Comparison of ENCODE assay signal across 13 cellular contexts in the genomic region with DNA sequence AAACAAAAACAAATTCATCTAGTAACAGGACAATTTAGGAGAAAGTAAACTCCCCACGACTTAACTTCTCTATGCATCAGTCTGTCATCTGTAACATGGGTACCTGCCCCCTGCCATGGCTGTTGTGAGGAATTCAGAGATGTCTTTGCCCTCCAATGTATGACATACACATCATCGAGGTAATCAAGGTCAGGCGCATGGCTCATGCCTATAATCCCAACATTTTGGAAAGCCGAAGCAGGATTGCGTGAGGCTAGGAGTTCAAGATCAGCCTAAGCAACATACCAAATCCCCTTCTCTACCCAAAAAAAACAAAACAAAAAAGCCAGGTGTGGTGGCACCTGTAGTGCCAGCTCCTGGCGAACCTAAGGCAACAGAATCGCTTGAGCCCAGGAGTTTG. TPM values are rescaled to one million over a fixed set of nuclear protein-coding genes. Genes with fewer than 3 reads are reported as not detected.
DNase-seq lines count a peak whose midpoint lies in the region; ATAC-seq, FAIRE-seq and TF ChIP-seq lines count a peak whose summit lies in the region.
"Had no signal": no experiment of that assay in that cellular context is flagged by ENCODE, and none has a peak within 500 bp of the region (broad histone marks: within the 10 kb centered on the region; RNA-seq: fewer than 3 reads in every experiment).

No MANE protein-coding gene starts in this region.

- no peaks in the 10 kb centered on the region for H3K27me3 ChIP-seq in endothelial cell of umbilical vein (ENCODE audit: control insufficient read depth in 2 of 2, insufficient read depth in 2 of 2, low read length in 2 of 2)
- peaks cover 8% of the 10 kb centered on the region for H3K27me3 ChIP-seq in left ventricle myocardium inferior (ENCODE audit: low read depth)

- no peaks in the 10 kb centered on the region for H3K27me3 Mint-ChIP-seq in activated CD4-positive, alpha-beta T cell treated with anti-CD3 and anti-CD28 coated beads, Interleukin-2, amount 10 ng/mL, durations not matched to agents 24 days and 14 days

- peaks cover 28% of the 10 kb centered on the region for H3K4me1 Mint-ChIP-seq in activated CD4-positive, alpha-beta T cell treated with anti-CD3 and anti-CD28 coated beads, Interleukin-2, amount 10 ng/mL, durations not matched to agents 24 days and 14 days

- FAIRE-seq in endothelial cell of umbilical vein (lab: Jason Lieb, UNC): no peak
- FAIRE-seq: endometrium had no signal

- no peak for TF ChIP-seq POLR2A in endothelial cell of umbilical vein (IDR thresholded peaks at IDR 0.05; ENCODE audit: low read depth, low read length)

- BruUV-seq in endothelial cell of umbilical vein (replicated peaks; lab: Mats Ljungman, UMichigan): no TSS peak

- H3K4me3 Mint-ChIP-seq in activated CD4-positive, alpha-beta T cell treated with anti-CD3 and anti-CD28 coated beads, Interleukin-2, amount 10 ng/mL, durations not matched to agents 24 days and 14 days: no peak overlapping the region

- intact Hi-C loops in activated CD4-positive, alpha-beta T cell treated with anti-CD3 and anti-CD28 coated beads, Interleukin-2, amount 10 ng/mL, durations not matched to agents 24 days and 14 days (cut with micrococcal nuclease): no loop called here
- intact Hi-C loops in endothelial cell of umbilical vein (cut with micrococcal nuclease): no loop called here
- intact Hi-C loops in left ventricle myocardium inferior (cut with micrococcal nuclease): no loop called here

- H3K4me1 ChIP-seq in endothelial cell of umbilical vein (ENCODE audit: control insufficient read depth, extremely low read depth, insufficient read depth, low read length): peaks cover 10% of the 10 kb centered on the region
- peaks cover 12% of the 10 kb centered on the region for H3K4me1 ChIP-seq in left ventricle myocardium inferior
- H3K4me1 ChIP-seq: Caco-2 had no signal

- H2AFZ ChIP-seq in endothelial cell of umbilical vein (ENCODE audit: low read depth, low read length): no peak overlapping the region
- H2AFZ ChIP-seq: PC-9 had no signal

- dilution Hi-C loops in endothelial cell of umbilical vein (cut with MboI; ENCODE audit: extremely low pct_ligation_motif_present, low sequenced_read_pairs): loop anchor here (10.0 kb wide), 1 partner anchor 73 kb away; no protein-coding TSS in a partner anchor

- H3K9me3 ChIP-seq in endothelial cell of umbilical vein (replicated peaks; ENCODE audit: control insufficient read depth, insufficient read depth, low read length) (no peaks in the 10 kb centered on the region), left ventricle myocardium inferior (replicated peaks) (no peaks in the 10 kb centered on the region)
- H3K9me3 ChIP-seq: Caco-2 had no signal

- peaks cover 9 to 14% of the 10 kb centered on the region in 2 experiments for H3K36me3 ChIP-seq in endothelial cell of umbilical vein (ENCODE audit: control insufficient read depth in 2 of 2, extremely low read depth in 1 of 2, insufficient read depth in 2 of 2, low read length in 2 of 2)
- H3K36me3 ChIP-seq in left ventricle myocardium inferior: peaks cover 13% of the 10 kb centered on the region

- H3K36me3 Mint-ChIP-seq in activated CD4-positive, alpha-beta T cell treated with anti-CD3 and anti-CD28 coated beads, Interleukin-2, amount 10 ng/mL, durations not matched to agents 24 days and 14 days (ENCODE audit: low read depth): peaks cover 33% of the 10 kb centered on the region

- H4K20me1 ChIP-seq in endothelial cell of umbilical vein (replicated peaks; ENCODE audit: control insufficient read depth, extremely low read depth, insufficient read depth, low read length): peaks cover 4% of the 10 kb centered on the region

- H3K27ac ChIP-seq in endothelial cell of umbilical vein (ENCODE audit: insufficient read depth, low read depth, low read length) (no peak overlapping the region), left ventricle myocardium inferior (replicated peaks) (no peak overlapping the region)
- H3K27ac ChIP-seq: PC-9 had no signal

- no peaks in the 10 kb centered on the region for H3K9me1 ChIP-seq in endothelial cell of umbilical vein (replicated peaks; ENCODE audit: control insufficient read depth, extremely low read depth, insufficient read depth, low read length)

- CTCF ChIA-PET in endothelial cell of umbilical vein (lab: Charles Lee): interaction anchor here (2.6 to 10.6 kb wide), 3 partner anchors 69 to 141 kb away, joined by 13 to 113 read pairs (median 32); no protein-coding TSS in a partner anchor

- no peak overlapping the region for H3K9ac ChIP-seq in endothelial cell of umbilical vein (replicated peaks; ENCODE audit: extremely low read depth, insufficient read depth, low read length)

- no peak overlapping the region for H3K4me2 ChIP-seq in endothelial cell of umbilical vein (ENCODE audit: insufficient read depth, low read length)
- H3K4me2 ChIP-seq: PC-9 had no signal

- ATAC-seq in HG02759 (IDR thresholded peaks at IDR 0.05; ENCODE audit: unreplicated experiment): no peak

- H3K27ac Mint-ChIP-seq in activated CD4-positive, alpha-beta T cell treated with anti-CD3 and anti-CD28 coated beads, Interleukin-2, amount 10 ng/mL, durations not matched to agents 24 days and 14 days: peak overlapping the region; percentile 41

- TF ChIP-seq CTCF in endothelial cell of umbilical vein (IDR thresholded peaks at IDR 0.05; ENCODE audit: extremely low read depth in 1 of 2, insufficient read depth in 1 of 2, low read depth in 1 of 2, low read length in 2 of 2) (no peak), left ventricle myocardium inferior (IDR thresholded peaks at IDR 0.05; ENCODE audit: borderline replicate concordance) (no peak)

- H3K4me3 ChIP-seq in endothelial cell of umbilical vein (replicated peaks in 1 of 3; ENCODE audit: insufficient read depth in 1 of 3, low read depth in 1 of 3, low read length in 3 of 3) (no peak overlapping the region), left ventricle myocardium inferior (no peak overlapping the region)
- H3K4me3 ChIP-seq: PC-9 had no signal

- no peak for DNase-seq in activated CD4-positive, alpha-beta T cell treated with anti-CD3 and anti-CD28 coated beads, Interleukin-2, amount 10 ng/mL, durations not matched to agents 24 days and 14 days
- DNase-seq in activated CD4-positive, alpha-beta T cell treated with anti-CD3 and anti-CD28 coated beads for 4 hours: no peak
- DNase-seq in HT-29 (ENCODE audit: low spot score) (peak; percentile 19), endothelial cell of umbilical vein (ENCODE audit: low read depth, low spot score) (peak; percentile 7), left ventricle myocardium inferior (no peak)
- DNase-seq: activated CD4-positive, alpha-beta T cell treated with anti-CD3 and anti-CD28 coated beads, Interleukin-2, amount 50 U/mL, for 1 hour; Caco-2; caudate nucleus; NCI-H1105; NCI-H226 had no signal

- H3K79me2 ChIP-seq in endothelial cell of umbilical vein (ENCODE audit: control insufficient read depth, insufficient read depth, low read length): peaks cover 7% of the 10 kb centered on the region

- POLR2A ChIA-PET in endothelial cell of umbilical vein (lab: Charles Lee): interaction anchor here (4.1 kb wide), 1 partner anchor 100 kb away, joined by 26 read pairs; no protein-coding TSS in a partner anchor

- no peaks in the 10 kb centered on the region for H3K9me3 Mint-ChIP-seq in activated CD4-positive, alpha-beta T cell treated with anti-CD3 and anti-CD28 coated beads, Interleukin-2, amount 10 ng/mL, durations not matched to agents 24 days and 14 days

TF ChIP-seq in endothelial cell of umbilical vein, 7 proteins besides CTCF, POLR2A, EP300 and RAD21 (continues in another document):
- no peak for TF ChIP-seq MYC (IDR thresholded peaks at IDR 0.05; ENCODE audit: low read depth, low read length)

RNA-seq across cellular contexts. Expression of a gene that starts 9.0 kb away (rescaled TPM):
- total RNA-seq in activated CD4-positive, alpha-beta T cell treated with anti-CD3 and anti-CD28 coated beads, Interleukin-2, amount 10 ng/mL, durations not matched to agents 24 days and 14 days: 9,514 and 9,634 TPM in 2 replicates
- total RNA-seq in HT-29 (2014; rRNA removed; shearing (Covaris generic)): 7,514 and 7,960 TPM in 2 replicates
- total RNA-seq in endothelial cell of umbilical vein: 9,186 and 9,456 TPM in 2 replicates
- polyA plus RNA-seq in endothelial cell of umbilical vein: 9,885 and 11,104 TPM in 2 replicates
- 14,586 and 14,653 TPM in 2 replicates for polyA plus RNA-seq in endothelial cell of umbilical vein (2011; cell fraction: cytosol; rRNA removed)
- 4,559 and 5,077 TPM in 2 replicates for polyA plus RNA-seq in endothelial cell of umbilical vein (2011; cell fraction: nucleus; rRNA removed)
- polyA plus RNA-seq in endothelial cell of umbilical vein (2012): 11,454 and 13,683 TPM in 2 replicates
- 10,895 and 11,397 TPM in 2 replicates for polyA minus RNA-seq in endothelial cell of umbilical vein
- polyA minus RNA-seq in endothelial cell of umbilical vein (2011; cell fraction: cytosol; rRNA and poly(A)+ RNA removed): 4,495 TPM
- polyA minus RNA-seq in endothelial cell of umbilical vein (2011; cell fraction: nucleus; rRNA and poly(A)+ RNA removed): 1,103 and 1,399 TPM in 2 replicates
- 1,882 TPM for total RNA-seq in left ventricle myocardium inferior

RNA-seq across cellular contexts. Expression of a gene that starts 50.3 kb away (rescaled TPM):
- 35.5 and 35.7 TPM in 2 replicates for total RNA-seq in activated CD4-positive, alpha-beta T cell treated with anti-CD3 and anti-CD28 coated beads, Interleukin-2, amount 10 ng/mL, durations not matched to agents 24 days and 14 days
- 17.0 and 18.7 TPM in 2 replicates for total RNA-seq in HT-29 (2014; rRNA removed; shearing (Covaris generic))
- 24.8 and 25.1 TPM in 2 replicates for total RNA-seq in endothelial cell of umbilical vein
- 10.7 and 12.6 TPM in 2 replicates for polyA plus RNA-seq in endothelial cell of umbilical vein
- polyA plus RNA-seq in endothelial cell of umbilical vein (2011; cell fraction: cytosol; rRNA removed): 10.1 and 10.8 TPM in 2 replicates
- polyA plus RNA-seq in endothelial cell of umbilical vein (2011; cell fraction: nucleus; rRNA removed): 34.5 and 36.5 TPM in 2 replicates
- 12.2 and 17.0 TPM in 2 replicates for polyA plus RNA-seq in endothelial cell of umbilical vein (2012)
- 17.6 and 20.4 TPM in 2 replicates for polyA minus RNA-seq in endothelial cell of umbilical vein
- polyA minus RNA-seq in endothelial cell of umbilical vein (2011; cell fraction: cytosol; rRNA and poly(A)+ RNA removed): 21.8 TPM
- 23.9 and 24.9 TPM in 2 replicates for polyA minus RNA-seq in endothelial cell of umbilical vein (2011; cell fraction: nucleus; rRNA and poly(A)+ RNA removed)
- total RNA-seq in left ventricle myocardium inferior: 30.4 TPM

RNA-seq across cellular contexts. Expression of a gene that starts 59.7 kb away (rescaled TPM):
- 45.0 and 49.7 TPM in 2 replicates for total RNA-seq in activated CD4-positive, alpha-beta T cell treated with anti-CD3 and anti-CD28 coated beads, Interleukin-2, amount 10 ng/mL, durations not matched to agents 24 days and 14 days
- 20.0 and 21.4 TPM in 2 replicates for total RNA-seq in HT-29 (2014; rRNA removed; shearing (Covaris generic))
- total RNA-seq in endothelial cell of umbilical vein (7.3 and 7.4 TPM in 2 replicates), left ventricle myocardium inferior (0.96 TPM)
- 1.6 and 1.9 TPM in 2 replicates for polyA plus RNA-seq in endothelial cell of umbilical vein
- 1.4 and 1.7 TPM in 2 replicates for polyA plus RNA-seq in endothelial cell of umbilical vein (2011; cell fraction: cytosol; rRNA removed)
- polyA plus RNA-seq in endothelial cell of umbilical vein (2011; cell fraction: nucleus; rRNA removed): 1.5 and 2.2 TPM in 2 replicates
- polyA plus RNA-seq in endothelial cell of umbilical vein (2012): 1.4 and 2.3 TPM in 2 replicates
- polyA minus RNA-seq in endothelial cell of umbilical vein: 1.5 and 2.0 TPM in 2 replicates
- polyA minus RNA-seq in endothelial cell of umbilical vein (2011; cell fraction: cytosol; rRNA and poly(A)+ RNA removed): 15.2 TPM
- polyA minus RNA-seq in endothelial cell of umbilical vein (2011; cell fraction: nucleus; rRNA and poly(A)+ RNA removed): 1.7 and 3.4 TPM in 2 replicates

Comparison
In these comparisons a context has a peak if more than half of its experiments do, and no peak if none do; other contexts are left out.
1. DNase-seq: peak in HT-29 (single experiment) and endothelial cell of umbilical vein (single experiment); none in activated CD4-positive, alpha-beta T cell treated with anti-CD3 and anti-CD28 coated beads, Interleukin-2, amount 10 ng/mL, durations not matched to agents 24 days and 14 days (single experiment), activated CD4-positive, alpha-beta T cell treated with anti-CD3 and anti-CD28 coated beads for 4 hours (0 of 2) and left ventricle myocardium inferior (single experiment).